6 cellular contexts compared by ENCODE assay signal in genomic region chr7:100171087-100171681, GRCh38. TPM values are rescaled to one million over a fixed set of nuclear protein-coding genes. Genes with fewer than 3 reads are reported as not detected.
DNase-seq lines count a peak whose midpoint lies in the region; ATAC-seq and TF ChIP-seq lines count a peak whose summit lies in the region.

No MANE protein-coding gene starts in this region.

- in situ Hi-C loops in HAP-1 (cut with MboI; ENCODE audit: low sequenced_read_pairs): no loop called here

- H2AFZ ChIP-seq in mesenchymal stem cell (ENCODE audit: low read depth, low read length): no peak overlapping the region

- peaks cover 4% of the 10 kb centered on the region for H3K79me1 ChIP-seq in mesenchymal stem cell (replicated peaks; ENCODE audit: low read length, poor library complexity, severe bottlenecking)

- no peak overlapping the region for H3K9ac ChIP-seq in mesenchymal stem cell (ENCODE audit: low read length)

- H3K4me1 ChIP-seq in mesenchymal stem cell (ENCODE audit: control insufficient read depth, insufficient read depth, low read depth, low read length) (peaks cover 27% of the 10 kb centered on the region), HAP-1 (peaks cover 14% of the 10 kb centered on the region)

- DNase-seq in Calu3 (no peak), activated gamma-delta T cell treated with Interleukin-2 at 50 U/mL for 16 hours (peak; percentile 29), mesenchymal stem cell (no peak), HAP-1 (ENCODE audit: low spot score in 2 of 2) (no peak), NCI-H82 (lab: John Stamatoyannopoulos, UW) (no peak)

- H3K4me2 ChIP-seq in mesenchymal stem cell (ENCODE audit: low read length, poor library complexity, severe bottlenecking): peak overlapping the region; percentile 62

- no peak overlapping the region for H3K18ac ChIP-seq in mesenchymal stem cell (ENCODE audit: low read depth in 1 of 2, low read length in 2 of 2)

- H3K36me3 ChIP-seq in mesenchymal stem cell (ENCODE audit: control insufficient read depth in 1 of 2, insufficient read depth in 2 of 2, low read depth in 1 of 2, low read length in 2 of 2) (peaks cover 0 to 16% of the 10 kb centered on the region in 2 experiments), HAP-1 (replicated peaks) (no peaks in the 10 kb centered on the region)

- ATAC-seq in HG02973 (IDR thresholded peaks at IDR 0.05; ENCODE audit: unreplicated experiment): no peak

- H3K4me3 Mint-ChIP-seq in Calu3 (ENCODE audit: low read depth, unreplicated experiment): peak overlapping the region; percentile 61

- H3K27me3 ChIP-seq in mesenchymal stem cell (ENCODE audit: control insufficient read depth in 1 of 2, insufficient read depth in 1 of 2, low read length in 2 of 2): peaks cover 36 to 39% of the 10 kb centered on the region in 2 experiments
- H3K27me3 ChIP-seq in HAP-1 (ENCODE audit: low read depth): peaks cover 7% of the 10 kb centered on the region; the same call in 1 of the 2 replicates

- no peak overlapping the region for H3K27ac Mint-ChIP-seq in Calu3 (ENCODE audit: unreplicated experiment)

- H2BK120ac ChIP-seq in mesenchymal stem cell (ENCODE audit: low read depth, low read length): no peak overlapping the region

- H3K27me3 Mint-ChIP-seq in Calu3 (ENCODE audit: unreplicated experiment): peaks cover 77% of the 10 kb centered on the region

- H4K91ac ChIP-seq in mesenchymal stem cell (ENCODE audit: low read length): no peak overlapping the region

- H2BK15ac ChIP-seq in mesenchymal stem cell (ENCODE audit: low read depth, poor library complexity, severe bottlenecking): no peak overlapping the region

- H3K4me3 ChIP-seq in mesenchymal stem cell (ENCODE audit: insufficient read depth in 1 of 2, low read depth in 1 of 2, low read length in 2 of 2) (peak overlapping the region; percentile 26 to 45), HAP-1 (no peak overlapping the region)

- intact Hi-C loops in Calu3 (cut with micrococcal nuclease; ENCODE audit: unreplicated experiment): no loop called here

- peaks cover 27% of the 10 kb centered on the region for H3K4me1 Mint-ChIP-seq in Calu3 (ENCODE audit: low read depth, unreplicated experiment)

- CTCF ChIA-PET in Calu3 (lab: Charles Lee): interaction anchor here (0.6 kb wide), 1 partner anchor 160 kb away, joined by 4 read pairs; no protein-coding TSS in a partner anchor

- H3K9me3 ChIP-seq in mesenchymal stem cell (ENCODE audit: control insufficient read depth, low read length): no peaks in the 10 kb centered on the region
- no peaks in the 10 kb centered on the region for H3K9me3 ChIP-seq in HAP-1

- H2BK5ac ChIP-seq in mesenchymal stem cell (ENCODE audit: low read depth, low read length, poor library complexity, severe bottlenecking): no peak overlapping the region

- H3K23ac ChIP-seq in mesenchymal stem cell (ENCODE audit: low read length in 2 of 2): no peak overlapping the region

- no peak overlapping the region for H4K8ac ChIP-seq in mesenchymal stem cell (ENCODE audit: low read length)

- no peak overlapping the region for H2BK12ac ChIP-seq in mesenchymal stem cell (ENCODE audit: low read length in 2 of 2)

- WGBS in mesenchymal stem cell: 24% methylated on average over 19 of the region's 61 CpGs

- no peak overlapping the region for H2AK5ac ChIP-seq in mesenchymal stem cell (ENCODE audit: low read length, severe bottlenecking)

- no TSS peak for BruUV-seq in Calu3 (replicated peaks; lab: Mats Ljungman, UMichigan)

- H3K14ac ChIP-seq in mesenchymal stem cell (ENCODE audit: low read length in 2 of 2): no peak overlapping the region

- no peak for TF ChIP-seq CTCF in Calu3 (IDR thresholded peaks at IDR 0.05; ENCODE audit: unreplicated experiment)

- peaks cover 13% of the 10 kb centered on the region for H3K36me3 Mint-ChIP-seq in Calu3 (ENCODE audit: insufficient read depth, unreplicated experiment)

- H3K27ac ChIP-seq in mesenchymal stem cell (ENCODE audit: low read length, poor library complexity, severe bottlenecking): no peak overlapping the region

- H3K9me3 Mint-ChIP-seq in Calu3 (ENCODE audit: low read depth, unreplicated experiment): no peaks in the 10 kb centered on the region

- no peak overlapping the region for H3K4ac ChIP-seq in mesenchymal stem cell (ENCODE audit: low read depth in 1 of 2, low read length in 2 of 2)

RNA-seq across cellular contexts. Expression of gene GAL3ST4, which starts 2.8 kb away (rescaled TPM):
- 0.14 TPM in 1 of 2 replicates, not detected in the other for total RNA-seq in Calu3 (2022)
- 8.2 TPM for polyA plus RNA-seq in mesenchymal stem cell (2013, experiment 1 of 2)
- polyA plus RNA-seq in mesenchymal stem cell (2013, experiment 2 of 2): 8.0 TPM

RNA-seq across cellular contexts. Expression of gene GPC2, which starts 6.0 kb away (rescaled TPM):
- 3.2 and 3.6 TPM in 2 replicates for total RNA-seq in Calu3 (2022)
- 3.4 TPM for polyA plus RNA-seq in mesenchymal stem cell (2013, experiment 1 of 2)
- 2.7 TPM for polyA plus RNA-seq in mesenchymal stem cell (2013, experiment 2 of 2)

RNA-seq across cellular contexts. Expression of gene STAG3, which starts 6.5 kb away (rescaled TPM):
- total RNA-seq in Calu3 (2022): 0.66 and 1.2 TPM in 2 replicates
- polyA plus RNA-seq in mesenchymal stem cell (2013, experiment 1 of 2): 0.15 TPM
- 0.32 TPM for polyA plus RNA-seq in mesenchymal stem cell (2013, experiment 2 of 2)

RNA-seq across cellular contexts. Expression of gene TRAPPC14, which starts 12.7 kb away (rescaled TPM):
- 17.4 and 17.5 TPM in 2 replicates for total RNA-seq in Calu3 (2022)
- polyA plus RNA-seq in mesenchymal stem cell (2013, experiment 1 of 2): 11.9 TPM
- polyA plus RNA-seq in mesenchymal stem cell (2013, experiment 2 of 2): 11.4 TPM

RNA-seq across cellular contexts. Expression of gene LAMTOR4, which starts 22.5 kb away (rescaled TPM):
- 43.6 and 56.6 TPM in 2 replicates for total RNA-seq in Calu3 (2022)
- 121 TPM for polyA plus RNA-seq in mesenchymal stem cell (2013, experiment 1 of 2)
- polyA plus RNA-seq in mesenchymal stem cell (2013, experiment 2 of 2): 121 TPM
